8 cellular contexts compared by ENCODE assay signal in the genomic region with DNA sequence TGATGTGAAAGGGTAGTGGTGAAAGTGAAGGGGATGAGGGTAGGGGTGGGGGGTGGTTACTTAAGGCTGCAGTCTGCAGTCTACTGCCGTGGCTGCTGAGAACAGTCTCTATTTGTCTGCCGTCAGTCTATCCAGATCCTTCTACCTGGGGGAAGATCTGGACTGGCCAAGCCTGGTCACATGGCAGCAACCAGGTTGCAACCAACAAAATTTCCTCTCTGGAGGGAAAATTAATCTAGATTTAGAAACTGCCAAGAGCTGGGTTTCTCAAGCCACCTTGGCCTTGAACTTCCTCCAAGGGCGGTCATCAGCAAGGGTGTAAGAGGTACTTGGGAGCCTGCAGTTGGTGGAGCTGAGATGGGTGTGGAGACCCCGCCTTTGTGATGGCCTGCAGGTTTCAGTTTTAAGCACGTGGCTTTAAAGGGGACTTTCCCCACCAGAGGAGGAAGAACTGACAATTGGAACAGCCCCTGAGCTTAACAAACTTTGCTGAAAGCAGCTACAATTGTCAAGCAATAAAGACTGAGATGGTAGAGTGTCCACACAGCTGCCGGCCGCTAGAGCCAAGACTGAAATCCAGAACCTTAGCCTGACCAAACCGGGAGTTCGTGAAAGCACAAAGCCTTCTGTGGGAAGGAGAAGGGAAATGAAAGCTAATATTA.
DNase-seq lines count a peak whose midpoint lies in the region; ATAC-seq lines count a peak whose summit lies in the region.

No MANE protein-coding gene starts in this region.

- peak; percentile 77 for ATAC-seq in GM19035 (IDR thresholded peaks at IDR 0.05; ENCODE audit: unreplicated experiment)
- ATAC-seq in HG03103 (IDR thresholded peaks at IDR 0.05; ENCODE audit: low read depth, unreplicated experiment) = peak; percentile 69

- DNase-seq in T-helper 22 cell (ENCODE audit: low read depth) (peak; percentile 66), AG20443 (ENCODE audit: low spot score) (no peak), SW 1271 (lab: John Stamatoyannopoulos, UW) (no peak), HK-2 (ENCODE audit: unreplicated experiment) (no peak)
- DNase-seq in effector CD8-positive, alpha-beta T cell (lab: John Stamatoyannopoulos, UW) = peak; percentile 24
- DNase-seq in stimulated activated CD8-positive, alpha-beta memory T cell treated with anti-CD3 and anti-CD28 coated beads, Interleukin-4, amount 100 ng/mL, for 24 hours (ENCODE audit: low read depth) = peak; percentile 56

Comparison
In these comparisons a context has a peak if more than half of its experiments do, and no peak if none do; other contexts are left out.
1. DNase-seq: peak in T-helper 22 cell (single experiment), effector CD8-positive, alpha-beta T cell (single experiment) and stimulated activated CD8-positive, alpha-beta memory T cell treated with anti-CD3 and anti-CD28 coated beads, Interleukin-4, amount 100 ng/mL, for 24 hours (single experiment); none in AG20443 (single experiment), SW 1271 (0 of 2) and HK-2 (single experiment).